Comparison of ENCODE assay signal across 8 cellular contexts in genomic region chr2:43220229-43220981, GRCh38. TPM values are rescaled to one million over a fixed set of nuclear protein-coding genes. Genes with fewer than 3 reads are reported as not detected.
DNase-seq lines count a peak whose midpoint lies in the region; ATAC-seq, FAIRE-seq and TF ChIP-seq lines count a peak whose summit lies in the region.

No MANE protein-coding gene starts in this region.

- ATAC-seq in left colon (no peak), GM21619 (IDR thresholded peaks at IDR 0.05; ENCODE audit: unreplicated experiment) (no peak)

- H3K79me2 ChIP-seq in ACC112 (ENCODE audit: control insufficient read depth, insufficient read depth, low read length, unreplicated experiment) = peaks cover 48% of the 10 kb centered on the region
- peaks cover 35% of the 10 kb centered on the region for H3K79me2 ChIP-seq in astrocyte (ENCODE audit: insufficient read depth, low read length)

- H3K36me3 ChIP-seq in ACC112 (ENCODE audit: insufficient read depth, low read length) = peaks cover 26% of the 10 kb centered on the region
- no peaks in the 10 kb centered on the region for H3K36me3 ChIP-seq in astrocyte (ENCODE audit: insufficient read depth, low read length)
- H3K36me3 ChIP-seq in liver (ENCODE audit: control insufficient read depth in 4 of 4, insufficient read depth in 3 of 4, low read depth in 1 of 4, low read length in 3 of 4) = peaks cover 0 to 8% (median 1%) of the 10 kb centered on the region in 4 donors
- H3K36me3 ChIP-seq in thyroid gland = peaks cover 35 to 36% of the 10 kb centered on the region in 2 donors

- H3K9me3 Mint-ChIP-seq in astrocyte (ENCODE audit: unreplicated experiment) = no peaks in the 10 kb centered on the region

- no peaks in the 10 kb centered on the region for H3K27me3 ChIP-seq in ACC112 (ENCODE audit: insufficient read depth, low read length)
- H3K27me3 ChIP-seq in HL-60 (ENCODE audit: insufficient read depth, poor library complexity, severe bottlenecking) = no peaks in the 10 kb centered on the region
- H3K27me3 ChIP-seq in astrocyte (ENCODE audit: insufficient read depth, low read length) = no peaks in the 10 kb centered on the region
- no peaks in the 10 kb centered on the region for H3K27me3 ChIP-seq in liver (ENCODE audit: control insufficient read depth in 4 of 4, insufficient read depth in 4 of 4, low read length in 3 of 4)
- no peaks in the 10 kb centered on the region for H3K27me3 ChIP-seq in thyroid gland

- H3K4me3 ChIP-seq in ACC112 (ENCODE audit: low read depth, low read length) (peak overlapping the region; percentile 83), HL-60 (replicated peaks; ENCODE audit: insufficient read depth, low read length) (peak overlapping the region; percentile 30), astrocyte (ENCODE audit: insufficient read depth, low read depth, low read length) (peak overlapping the region; percentile 81), liver (ENCODE audit: low read depth in 1 of 3, low read length in 3 of 3) (peak overlapping the region; percentile 48 to 64 (median 50)), thyroid gland (replicated peaks in 1 of 3) (peak overlapping the region in 1 of 3 donors; percentile 99)

- H4K20me1 ChIP-seq in astrocyte (ENCODE audit: insufficient read depth, low read length) = peaks cover 12% of the 10 kb centered on the region

- H3K4me2 ChIP-seq in astrocyte (ENCODE audit: low read length) = peak overlapping the region; percentile 91

- DNase-seq in HL-60 (ENCODE audit: low read depth in 1 of 2, low spot score in 1 of 2) (no peak), astrocyte (ENCODE audit: low read depth) (peak; percentile 28), thyroid gland (peak in 1 of 2 donors; percentile 61), left colon (no peak), LoVo (ENCODE audit: low spot score) (no peak)

- FAIRE-seq in astrocyte (lab: Jason Lieb, UNC) = no peak

- H3K9ac ChIP-seq in astrocyte (ENCODE audit: low read length) (peak overlapping the region; percentile 95), liver (ENCODE audit: low read depth in 1 of 2, low read length in 2 of 2) (peak overlapping the region; percentile 72 to 94)

- peaks cover 10% of the 10 kb centered on the region for H3K36me3 Mint-ChIP-seq in astrocyte (ENCODE audit: low read depth, unreplicated experiment)

- H3K4me3 Mint-ChIP-seq in astrocyte (ENCODE audit: unreplicated experiment) = peak overlapping the region; percentile 85

- H3K4me1 ChIP-seq in ACC112 (ENCODE audit: control insufficient read depth, insufficient read depth, low read length, unreplicated experiment) (peaks cover 31% of the 10 kb centered on the region), astrocyte (ENCODE audit: insufficient read depth, low read length) (peaks cover 47% of the 10 kb centered on the region), liver (ENCODE audit: control insufficient read depth in 4 of 4, insufficient read depth in 4 of 4, low read length in 3 of 4) (peaks cover 12 to 61% (median 46%) of the 10 kb centered on the region in 4 donors), thyroid gland (peaks cover 30 to 41% of the 10 kb centered on the region in 2 donors)

- intact Hi-C loops in thyroid gland (cut with DNase I) = loop anchor here (5.0 kb wide), 1 partner anchor 393 kb away; no protein-coding TSS in a partner anchor
- intact Hi-C loops in left colon (cut with DNase I, micrococcal nuclease) = loop anchor here in 1 of 2 donors (10.0 kb wide), 3 partner anchors 56 to 196 kb away; no protein-coding TSS in a partner anchor

- H3K4me1 Mint-ChIP-seq in astrocyte (ENCODE audit: low read depth, unreplicated experiment) = peaks cover 45% of the 10 kb centered on the region

- H3K27ac ChIP-seq in ACC112 (ENCODE audit: low read depth, low read length) (peak overlapping the region; percentile 89), HL-60 (replicated peaks) (peak overlapping the region; percentile 99), astrocyte (ENCODE audit: low read depth, low read length) (peak overlapping the region; percentile 93), liver (ENCODE audit: low read depth in 1 of 2, low read length in 2 of 2) (peak overlapping the region; percentile 76 to 89), thyroid gland (peak overlapping the region; percentile 99 to 100 (median 100))

- TF ChIP-seq CTCF in HL-60 (IDR thresholded peaks at IDR 0.05; ENCODE audit: insufficient read depth, low read length) = no peak
- TF ChIP-seq CTCF in astrocyte (IDR thresholded peaks at IDR 0.05; ENCODE audit: insufficient read depth, low read depth, low read length) = no peak
- TF ChIP-seq CTCF in liver (IDR thresholded peaks at IDR 0.05; ENCODE audit: low read depth, low read length, missing input control) = no peak
- no peak for TF ChIP-seq CTCF in thyroid gland (IDR thresholded peaks at IDR 0.05)

- no peaks in the 10 kb centered on the region for H3K27me3 Mint-ChIP-seq in astrocyte (ENCODE audit: low read depth, unreplicated experiment)

- WGBS in liver = 14% methylated on average over 15 of the region's 15 CpGs
- WGBS in thyroid gland, 2 donors = 2 to 4% methylated on average over 15 of the region's 15 CpGs

- no peak for TF ChIP-seq POLR2A in thyroid gland (IDR thresholded peaks at IDR 0.05)

- TF ChIP-seq RAD21 in liver (IDR thresholded peaks at IDR 0.05) = no peak

- H2AFZ ChIP-seq in ACC112 (ENCODE audit: low read length, unreplicated experiment) (peak overlapping the region; percentile 7), astrocyte (ENCODE audit: low read depth, low read length) (peak overlapping the region; percentile 82)

- peak overlapping the region; percentile 98 for H3K27ac Mint-ChIP-seq in astrocyte (ENCODE audit: unreplicated experiment)

- no peaks in the 10 kb centered on the region for H3K9me3 ChIP-seq in astrocyte (ENCODE audit: insufficient read depth, low read depth, low read length)
- H3K9me3 ChIP-seq in liver (ENCODE audit: control insufficient read depth in 4 of 4, low read length in 3 of 4) = no peaks in the 10 kb centered on the region
- H3K9me3 ChIP-seq in thyroid gland = no peaks in the 10 kb centered on the region

TF ChIP-seq in liver, 16 proteins besides CTCF, POLR2A, EP300 and RAD21:
- no peak for TF ChIP-seq REST (IDR thresholded peaks at IDR 0.05)
- peak; percentile 9 for TF ChIP-seq YY1 (IDR thresholded peaks at IDR 0.05)
TF ChIP-seq in liver: peak in this region for 1.

RNA-seq across cellular contexts. Expression of gene ZFP36L2, which starts 6.0 kb away (rescaled TPM):
- total RNA-seq in astrocyte (44.5 and 49.5 TPM in 2 replicates), liver (10 to 100 TPM; 10.3 to 19.7 TPM), thyroid gland (100 to 1,000 TPM; 146 to 287 (median 172) TPM), left colon (100 to 1,000 TPM; 199 to 250 TPM)
- polyA plus RNA-seq in liver = 10 to 100 TPM; 18.1 to 26.8 TPM
